16 cellular contexts compared by ENCODE assay signal in the genomic region with DNA sequence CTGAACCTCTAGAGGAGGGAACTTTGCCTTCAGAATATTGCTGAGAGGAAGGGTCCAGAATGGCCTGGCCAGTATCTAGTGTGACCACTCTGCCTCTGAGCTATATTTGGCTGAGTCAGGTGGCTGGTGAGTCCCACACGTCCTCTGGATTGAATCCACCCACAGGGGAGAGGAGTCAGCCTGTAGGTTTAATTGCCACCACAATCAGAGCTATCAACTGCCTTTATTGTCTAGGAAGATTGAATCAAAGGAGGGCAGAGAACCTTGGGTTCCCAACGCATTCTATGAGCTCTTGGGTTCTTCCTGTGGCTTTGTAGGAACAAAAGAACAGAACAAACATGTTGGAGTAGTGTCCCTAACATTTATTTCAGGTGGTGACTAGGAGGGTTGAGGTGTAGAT.
"Had no signal": no experiment of that assay in that cellular context is flagged by ENCODE, and none has a peak within 500 bp of the region (broad histone marks: within the 10 kb centered on the region; RNA-seq: fewer than 3 reads in every experiment).

No MANE protein-coding gene starts in this region.

- H3K36me3 ChIP-seq: brain microvascular endothelial cell, neural progenitor cell had no signal

- H3K27me3 ChIP-seq: brain microvascular endothelial cell, neural progenitor cell had no signal

- H3K27ac ChIP-seq: brain microvascular endothelial cell, neural progenitor cell had no signal

- ATAC-seq: activated CD8-positive, alpha-beta T cell treated with anti-CD3 and anti-CD28 coated beads, Interleukin-2, amount 10 ng/mL, durations not matched to agents 7 days and 5 days; naive thymus-derived CD4-positive, alpha-beta T cell; sciatic nerve; stimulated activated naive B cell treated with anti-CD40 and anti-IgM and Interleukin-4, amounts not matched to agents 10 μg/mL and 1 μg/mL and 100 μg/mL, for 72 hours had no signal

- H3K4me3 ChIP-seq: neural progenitor cell had no signal

- DNase-seq: activated CD4-positive, alpha-beta T cell treated with anti-CD3 and anti-CD28 coated beads, Interleukin-2, amount 10 ng/mL, durations not matched to agents 24 days and 14 days; activated CD8-positive, alpha-beta T cell treated with anti-CD3 and anti-CD28 coated beads, Interleukin-2, amount 10 ng/mL, durations not matched to agents 7 days and 5 days; activated naive CD4-positive, alpha-beta T cell treated with anti-CD3 and anti-CD28 coated beads for 36 hours; activated T-cell treated with anti-CD3 and anti-CD28 coated beads, Interleukin-2, amount 50 U/mL, for 24 hours; brain microvascular endothelial cell; cortex of kidney; erythroblast; foreskin melanocyte; glutamatergic neuron; hippocampal formation; mammary epithelial cell; naive thymus-derived CD4-positive, alpha-beta T cell; stimulated activated naive B cell treated with anti-CD40 and anti-IgM and Interleukin-4, amounts not matched to agents 10 μg/mL and 1 μg/mL and 100 μg/mL, for 72 hours; SW 1271 had no signal

- H3K9ac ChIP-seq: neural progenitor cell had no signal
